ENCODE assay signal across 8 cellular contexts in the genomic region with DNA sequence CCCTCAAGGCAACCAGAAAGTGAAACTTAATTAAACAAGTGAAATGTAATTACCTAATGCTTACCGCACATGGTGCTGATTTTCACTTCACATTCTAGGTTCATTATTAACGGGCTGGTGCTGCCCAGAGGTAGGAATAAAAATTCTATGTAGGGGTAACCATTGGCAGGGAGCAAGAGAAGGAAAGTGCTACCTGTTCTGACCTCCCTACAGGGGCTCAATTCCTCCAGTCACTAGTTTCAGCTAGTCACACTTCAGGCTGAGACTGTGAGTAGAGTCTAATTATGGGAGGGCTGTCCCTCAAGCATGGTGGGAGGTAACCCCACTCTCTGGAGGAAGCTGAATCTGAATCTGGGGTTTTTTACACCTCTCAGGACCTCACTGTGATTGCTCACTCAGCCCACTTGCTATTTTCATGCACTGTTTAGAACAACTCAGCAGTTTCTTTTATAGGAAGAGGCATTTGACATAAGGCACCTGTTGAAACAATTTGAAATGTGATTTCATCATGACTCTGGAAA.
DNase-seq lines count a peak whose midpoint lies in the region; ATAC-seq and TF ChIP-seq lines count a peak whose summit lies in the region.

No MANE protein-coding gene starts in this region.

- H3K27me3 Mint-ChIP-seq in natural killer cell (ENCODE audit: low read depth in 2 of 2): no peaks in the 10 kb centered on the region

- H3K4me1 Mint-ChIP-seq in natural killer cell: peaks cover 56 to 63% of the 10 kb centered on the region in 2 donors

- H3K27ac Mint-ChIP-seq in natural killer cell: peak overlapping the region; percentile 81 to 89

- DNase-seq in NOMO-1 treated with DMSO at 0.1 percent for 48 hours (lab: John Stamatoyannopoulos, UW; ENCODE audit: unreplicated experiment) (peak; percentile 33), NOMO-1 treated with dmso at 0.1 percent for 144 hours (lab: John Stamatoyannopoulos, UW; ENCODE audit: unreplicated experiment) (no peak), natural killer cell (peak; percentile 30), GOT3 (lab: John Stamatoyannopoulos, UW) (no peak), 8988T (no peak), MV-4-11 (lab: John Stamatoyannopoulos, UW) (no peak)
- peak; percentile 58 to 63 for DNase-seq in activated T-cell treated with anti-CD3 and anti-CD28 coated beads, Interleukin-2, amount 50 U/mL, for 48 hours

- ATAC-seq in HG03066 (IDR thresholded peaks at IDR 0.05; ENCODE audit: low read depth, unreplicated experiment) (peak; percentile 97), natural killer cell (peak; percentile 90 to 96 (median 95))

- TF ChIP-seq CTCF in natural killer cell (IDR thresholded peaks at IDR 0.05): no peak

- H3K9me3 Mint-ChIP-seq in natural killer cell: no peaks in the 10 kb centered on the region

- intact Hi-C loops in natural killer cell (cut with micrococcal nuclease): loop anchor here (1.0 to 5.0 kb wide), 2 partner anchors 9 to 75 kb away; partner anchors contain the start of gene MAML2

- H3K36me3 Mint-ChIP-seq in natural killer cell: no peaks in the 10 kb centered on the region

- H3K4me3 Mint-ChIP-seq in natural killer cell: peak overlapping the region; percentile 45

Comparison
In these comparisons a context has a peak if more than half of its experiments do, and no peak if none do; other contexts are left out.
1. DNase-seq: peak in NOMO-1 treated with DMSO at 0.1 percent for 48 hours (single experiment), activated T-cell treated with anti-CD3 and anti-CD28 coated beads, Interleukin-2, amount 50 U/mL, for 48 hours (2 of 2) and natural killer cell (single experiment); none in NOMO-1 treated with dmso at 0.1 percent for 144 hours (single experiment), GOT3 (single experiment), 8988T (single experiment) and MV-4-11 (single experiment).